ENCODE assay signal across 8 cellular contexts in the genomic region with DNA sequence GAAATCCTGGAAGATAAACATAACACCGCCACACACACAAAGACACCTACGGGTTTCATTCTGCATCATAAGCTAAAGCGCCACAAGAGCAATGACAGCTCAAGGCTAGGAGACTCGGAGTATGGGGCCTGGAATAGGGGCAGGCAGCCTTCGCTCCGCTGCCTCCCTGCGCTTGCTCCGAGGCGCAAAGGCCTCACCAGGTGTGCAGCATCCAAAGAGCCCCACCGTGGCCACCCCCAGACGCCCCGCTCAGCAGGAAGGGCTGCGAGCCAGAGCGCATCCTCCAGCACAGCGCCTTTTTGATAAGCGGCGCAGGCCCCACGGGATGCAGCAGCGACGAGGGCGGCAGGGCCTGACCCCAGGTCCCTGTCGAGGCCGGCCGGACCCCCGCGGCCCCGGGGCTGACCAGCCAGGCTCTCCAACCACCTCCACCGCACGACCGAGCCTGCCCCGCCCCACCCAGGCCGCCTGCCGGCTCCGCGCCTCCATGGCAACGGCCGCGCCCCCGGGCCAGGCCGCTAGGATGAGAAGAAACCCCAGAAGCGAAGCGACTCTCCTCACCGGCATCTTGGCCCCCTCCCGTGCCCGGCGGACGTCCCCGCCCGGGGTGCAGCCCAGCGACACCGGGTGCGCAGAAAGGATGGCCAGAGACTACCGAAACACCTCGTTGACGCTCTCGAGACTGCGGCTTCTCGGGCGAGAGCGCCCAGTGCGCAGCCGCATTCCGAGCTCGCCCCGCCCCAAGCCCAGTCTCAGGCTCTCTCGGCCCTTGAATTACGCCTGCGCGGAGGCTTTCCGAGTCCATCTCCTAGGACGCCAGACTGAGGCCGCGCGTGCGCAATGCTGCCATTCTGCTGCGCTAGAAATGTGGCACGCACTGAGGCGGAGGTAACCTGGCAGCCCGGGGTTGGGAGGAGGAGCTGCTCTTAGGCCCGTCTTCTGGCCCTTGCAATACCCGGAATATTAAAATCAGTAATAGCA. TPM values are rescaled to one million over a fixed set of nuclear protein-coding genes. Genes with fewer than 3 reads are reported as not detected.
DNase-seq lines count a peak whose midpoint lies in the region; ATAC-seq and TF ChIP-seq lines count a peak whose summit lies in the region.

A gene (minus strand): TSS at position 694 of the 981 bp plus-strand sequence. CDS start 127 bp downstream, at position 567.

- H3K27me3 ChIP-seq in BLaER1 = no peaks in the 10 kb centered on the region

- peak within 1 kb of the TSS; percentile 91 for H3K4me2 ChIP-seq in BLaER1

- peaks cover 16% of the 10 kb centered on the region for H3K4me1 ChIP-seq in BLaER1

- intact Hi-C loops in left colon (cut with DNase I, micrococcal nuclease) = no loop called here

- TF ChIP-seq CTCF in coronary artery (IDR thresholded peaks at IDR 0.05) = no peak

- H3K27ac ChIP-seq in BLaER1 (peak within 1 kb of the TSS; percentile 7; the same call in 1 of the 2 replicates), coronary artery (peak within 1 kb of the TSS in 1 of 2 donors; percentile 84)

- peak within 1 kb of the TSS; percentile 65 for H3K9ac ChIP-seq in BLaER1

- 0 out of 2 replicates have a peak, but pooled peaks cover 4% of the 10 kb centered on the region for H3K36me3 ChIP-seq in BLaER1

- peaks cover 16% of the 10 kb centered on the region for H4K20me1 ChIP-seq in BLaER1

- peaks cover under 1% of the 10 kb centered on the region; the same call in 1 of the 2 replicates for H3K9me3 ChIP-seq in BLaER1

- DNase-seq in GM19240 (ENCODE audit: insufficient read length, low spot score) = peak; percentile 99
- DNase-seq in NCI-H526 (lab: John Stamatoyannopoulos, UW) = peak; percentile 84 to 95
- peak; percentile 99 for DNase-seq in activated CD4-positive, alpha-beta T cell treated with anti-CD3 and anti-CD28 coated beads for 48 hours
- DNase-seq in coronary artery (ENCODE audit: low spot score) = peak; percentile 94
- peak; percentile 98 to 99 for DNase-seq in left colon
- DNase-seq in stimulated activated CD4-positive, alpha-beta T cell treated with anti-CD3 and anti-CD28 coated beads, Interleukin-1b, Interleukin-23, amount 100 ng/mL, for 48 hours = peak; percentile 99

- peak; percentile 87 for ATAC-seq in HG03460 (IDR thresholded peaks at IDR 0.05; ENCODE audit: unreplicated experiment)
- peak; percentile 99 for ATAC-seq in left colon

- H3K4me3 ChIP-seq in BLaER1 (peak within 1 kb of the TSS; percentile 80), coronary artery (peak within 1 kb of the TSS; percentile 97)

RNA-seq across cellular contexts. Expression of the gene that starts here (rescaled TPM):
- total RNA-seq in left colon = 1 to 10 TPM; 3.9 to 6.1 TPM
